28 cellular contexts compared by ENCODE assay signal in genomic region chr7:92131093-92131492, GRCh38. TPM values are rescaled to one million over a fixed set of nuclear protein-coding genes. Genes with fewer than 3 reads are reported as not detected.
DNase-seq lines count a peak whose midpoint lies in the region; ATAC-seq and TF ChIP-seq lines count a peak whose summit lies in the region.
"Had no signal": no experiment of that assay in that cellular context is flagged by ENCODE, and none has a peak within 500 bp of the region (broad histone marks: within the 10 kb centered on the region; RNA-seq: fewer than 3 reads in every experiment).

No MANE protein-coding gene starts in this region.

- POLR2A ChIA-PET in OCI-LY7 (lab: Charles Lee): interaction anchor here (0.7 to 2.2 kb wide), 3 partner anchors 9 to 277 kb away, joined by 3 to 10 read pairs (median 4); no protein-coding TSS in a partner anchor
- POLR2A ChIA-PET in activated CD8-positive, alpha-beta T cell treated with anti-CD3 and anti-CD28 coated beads for 36 hours (lab: Charles Lee): no interaction called here

- H3F3A ChIP-seq in GM23248 (ENCODE audit: insufficient read depth): no peaks in the 10 kb centered on the region

- 86 to 90% methylated on average over 5 of the region's 5 CpGs for WGBS in GM23248 (ENCODE audit: low coverage in 1 of 2, low lambda C conversion rate in 2 of 2, missing lambda C conversion rate in 2 of 2), 2 experiments

- intact Hi-C loops in OCI-LY7 (cut with micrococcal nuclease; ENCODE audit: unreplicated experiment): loop anchor here (5.0 kb wide), 1 partner anchor 249 kb away; the partner anchor contains the start of gene MTERF1
- intact Hi-C loops in activated CD8-positive, alpha-beta T cell treated with anti-CD3 and anti-CD28 coated beads for 36 hours (cut with micrococcal nuclease): no loop called here

- no peaks in the 10 kb centered on the region for H3K9me2 ChIP-seq in OCI-LY7 (ENCODE audit: insufficient read depth, low read length)
- H3K9me2 ChIP-seq in GM23248 (ENCODE audit: insufficient read depth): no peaks in the 10 kb centered on the region

- H2AFZ ChIP-seq in OCI-LY7 (ENCODE audit: low read length) (no peak overlapping the region), GM23248 (no peak overlapping the region)

- H3K27ac ChIP-seq in OCI-LY7 (ENCODE audit: low read depth, low read length, poor library complexity, severe bottlenecking): no peak overlapping the region
- H3K27ac ChIP-seq in GM23248: no peak overlapping the region
- H3K27ac ChIP-seq: epithelial cell of prostate, heart right ventricle, spleen, tibial artery had no signal

- no peaks in the 10 kb centered on the region for H3K9me3 ChIP-seq in OCI-LY7 (ENCODE audit: low read length)
- no peaks in the 10 kb centered on the region for H3K9me3 ChIP-seq in GM23248 (ENCODE audit: low read depth)
- H3K9me3 ChIP-seq: HAP-1, heart right ventricle, spleen, tibial artery had no signal

- H3K27me3 ChIP-seq in GM23248 (replicated peaks; ENCODE audit: insufficient read depth): no peaks in the 10 kb centered on the region
- H3K27me3 ChIP-seq: dorsolateral prefrontal cortex, heart right ventricle, spleen, tibial artery had no signal

- no peaks in the 10 kb centered on the region for H3K27me3 Mint-ChIP-seq in T-helper 2 cell treated with Interferon-gamma antibody and Interleukin-4, amounts not matched to agents 5 μg/mL and 100 μg/mL, for 36 hours (ENCODE audit: low read depth)
- H3K27me3 Mint-ChIP-seq in glutamatergic neuron (ENCODE audit: unreplicated experiment): peaks cover 16% of the 10 kb centered on the region
- H3K27me3 Mint-ChIP-seq in stimulated activated memory B cell treated with anti-CD40 and anti-IgM and Interleukin-4, amounts not matched to agents 10 μg/mL and 1 μg/mL and 100 μg/mL, for 72 hours: no peaks in the 10 kb centered on the region
- no peaks in the 10 kb centered on the region for H3K27me3 Mint-ChIP-seq in activated CD8-positive, alpha-beta T cell treated with anti-CD3 and anti-CD28 coated beads for 36 hours
- H3K27me3 Mint-ChIP-seq: central memory CD8-positive, alpha-beta T cell; stimulated activated naive CD8-positive, alpha-beta T cell treated with anti-CD3 and anti-CD28 coated beads, Interleukin-15, amount 100 ng/mL, for 72 hours had no signal

- no peak overlapping the region for H3K9ac ChIP-seq in GM23248

- H3K4me1 Mint-ChIP-seq in T-helper 2 cell treated with Interferon-gamma antibody and Interleukin-4, amounts not matched to agents 5 μg/mL and 100 μg/mL, for 36 hours (ENCODE audit: low read depth): peaks cover 44% of the 10 kb centered on the region
- H3K4me1 Mint-ChIP-seq in glutamatergic neuron (ENCODE audit: low read depth, unreplicated experiment): peaks cover 23% of the 10 kb centered on the region
- peaks cover 37% of the 10 kb centered on the region for H3K4me1 Mint-ChIP-seq in stimulated activated memory B cell treated with anti-CD40 and anti-IgM and Interleukin-4, amounts not matched to agents 10 μg/mL and 1 μg/mL and 100 μg/mL, for 72 hours
- peaks cover 29% of the 10 kb centered on the region for H3K4me1 Mint-ChIP-seq in activated CD8-positive, alpha-beta T cell treated with anti-CD3 and anti-CD28 coated beads for 36 hours (ENCODE audit: low read depth)

- TF ChIP-seq CTCF in OCI-LY7 (conservative IDR thresholded peaks at IDR 0.05; ENCODE audit: low read length) (no peak), glutamatergic neuron (IDR thresholded peaks at IDR 0.05; ENCODE audit: partially characterized antibody, unreplicated experiment) (no peak)
- no peak for TF ChIP-seq CTCF in activated CD8-positive, alpha-beta T cell treated with anti-CD3 and anti-CD28 coated beads for 36 hours (IDR thresholded peaks at IDR 0.05)

- no peaks in the 10 kb centered on the region for H3K9me3 Mint-ChIP-seq in T-helper 2 cell treated with Interferon-gamma antibody and Interleukin-4, amounts not matched to agents 5 μg/mL and 100 μg/mL, for 36 hours
- H3K9me3 Mint-ChIP-seq in glutamatergic neuron (ENCODE audit: unreplicated experiment): peaks cover 18% of the 10 kb centered on the region
- H3K9me3 Mint-ChIP-seq in stimulated activated memory B cell treated with anti-CD40 and anti-IgM and Interleukin-4, amounts not matched to agents 10 μg/mL and 1 μg/mL and 100 μg/mL, for 72 hours: no peaks in the 10 kb centered on the region
- H3K9me3 Mint-ChIP-seq in activated CD8-positive, alpha-beta T cell treated with anti-CD3 and anti-CD28 coated beads for 36 hours: no peaks in the 10 kb centered on the region
- H3K9me3 Mint-ChIP-seq: activated T-cell treated with anti-CD3 and anti-CD28 coated beads, Interleukin-2, amount 50 U/mL, for 4 hours; CD8-positive, alpha-beta memory T cell; central memory CD8-positive, alpha-beta T cell; immature natural killer cell; stimulated activated naive CD8-positive, alpha-beta T cell treated with anti-CD3 and anti-CD28 coated beads, Interleukin-15, amount 100 ng/mL, for 72 hours had no signal

- DNase-seq in T-helper 2 cell treated with Interferon-gamma antibody and Interleukin-4, amounts not matched to agents 5 μg/mL and 100 μg/mL, for 36 hours (ENCODE audit: low spot score): no peak
- DNase-seq in T-helper 2 cell (no peak), OCI-LY7 (ENCODE audit: low spot score) (no peak), glutamatergic neuron (no peak), GM23248 (no peak)
- DNase-seq in stimulated activated CD4-positive, alpha-beta T cell treated with anti-CD3 and anti-CD28 coated beads, Interleukin-2, amount 100 ng/mL, for 48 hours: no peak
- DNase-seq in activated CD8-positive, alpha-beta T cell treated with anti-CD3 and anti-CD28 coated beads for 36 hours: no peak
- DNase-seq: activated CD4-positive, alpha-beta T cell treated with anti-CD3 and anti-CD28 coated beads for 1 hour; activated naive CD4-positive, alpha-beta T cell treated with anti-CD3 and anti-CD28 coated beads, Interleukin-2, amount 10 ng/mL, durations not matched to agents 7 days and 5 days; activated T-cell treated with anti-CD3 and anti-CD28 coated beads, Interleukin-2, amount 50 U/mL, for 4 hours; aorta; CD8-positive, alpha-beta memory T cell; dorsolateral prefrontal cortex; heart right ventricle; immature natural killer cell; MM.1S; NCI-H524; spleen; stimulated activated CD4-positive, alpha-beta T cell treated with anti-CD3 and anti-CD28 coated beads, Interleukin-4, amount 100 ng/mL, for 4 hours; stimulated activated naive CD8-positive, alpha-beta T cell treated with anti-CD3 and anti-CD28 coated beads, Interleukin-15, amount 100 ng/mL, for 72 hours; tibial artery had no signal

- peaks cover 40% of the 10 kb centered on the region for H3K4me1 ChIP-seq in OCI-LY7 (ENCODE audit: insufficient read depth, low read length, poor library complexity, severe bottlenecking)
- H3K4me1 ChIP-seq in GM23248 (ENCODE audit: insufficient read depth): peaks cover 14% of the 10 kb centered on the region

- peaks cover 48% of the 10 kb centered on the region for H3K36me3 Mint-ChIP-seq in T-helper 2 cell treated with Interferon-gamma antibody and Interleukin-4, amounts not matched to agents 5 μg/mL and 100 μg/mL, for 36 hours (ENCODE audit: low read depth)
- no peaks in the 10 kb centered on the region for H3K36me3 Mint-ChIP-seq in glutamatergic neuron (ENCODE audit: unreplicated experiment)
- H3K36me3 Mint-ChIP-seq in stimulated activated memory B cell treated with anti-CD40 and anti-IgM and Interleukin-4, amounts not matched to agents 10 μg/mL and 1 μg/mL and 100 μg/mL, for 72 hours: peaks cover 38% of the 10 kb centered on the region
- H3K36me3 Mint-ChIP-seq in activated CD8-positive, alpha-beta T cell treated with anti-CD3 and anti-CD28 coated beads for 36 hours (ENCODE audit: low read depth): peaks cover 43% of the 10 kb centered on the region

- H3K4me3 ChIP-seq in OCI-LY7 (ENCODE audit: low read depth, low read length, poor library complexity, severe bottlenecking) (peak overlapping the region; percentile 92), GM23248 (no peak overlapping the region)
- H3K4me3 ChIP-seq: HAP-1, heart right ventricle, spleen, tibial artery had no signal

- H3K4me3 Mint-ChIP-seq in T-helper 2 cell treated with Interferon-gamma antibody and Interleukin-4, amounts not matched to agents 5 μg/mL and 100 μg/mL, for 36 hours: peak overlapping the region; percentile 1
- H3K4me3 Mint-ChIP-seq in glutamatergic neuron (ENCODE audit: unreplicated experiment): peak overlapping the region; percentile 84
- peak overlapping the region; percentile 34 for H3K4me3 Mint-ChIP-seq in stimulated activated memory B cell treated with anti-CD40 and anti-IgM and Interleukin-4, amounts not matched to agents 10 μg/mL and 1 μg/mL and 100 μg/mL, for 72 hours
- no peak overlapping the region for H3K4me3 Mint-ChIP-seq in activated CD8-positive, alpha-beta T cell treated with anti-CD3 and anti-CD28 coated beads for 36 hours
- H3K4me3 Mint-ChIP-seq: activated naive CD4-positive, alpha-beta T cell treated with anti-CD3 and anti-CD28 coated beads, Interleukin-2, amount 10 ng/mL, durations not matched to agents 7 days and 5 days; central memory CD8-positive, alpha-beta T cell; immature natural killer cell; stimulated activated naive CD8-positive, alpha-beta T cell treated with anti-CD3 and anti-CD28 coated beads, Interleukin-15, amount 100 ng/mL, for 72 hours had no signal

- H3K79me2 ChIP-seq in OCI-LY7 (ENCODE audit: insufficient read depth, low read depth, low read length): peaks cover 47% of the 10 kb centered on the region
- peaks cover 45% of the 10 kb centered on the region for H3K79me2 ChIP-seq in GM23248 (ENCODE audit: insufficient read depth)

- H3K36me3 ChIP-seq in OCI-LY7 (ENCODE audit: insufficient read depth, low read length) (peaks cover 58% of the 10 kb centered on the region), GM23248 (ENCODE audit: low read depth) (peaks cover 28% of the 10 kb centered on the region; the same call in 1 of the 2 replicates)

- in situ Hi-C loops in GM23248 (cut with MboI): no loop called here

- peaks cover 15% of the 10 kb centered on the region; the same call in 1 of the 2 replicates for H4K20me1 ChIP-seq in OCI-LY7 (ENCODE audit: insufficient read depth, low read length)
- no peaks in the 10 kb centered on the region for H4K20me1 ChIP-seq in GM23248 (ENCODE audit: insufficient read depth)

- ATAC-seq in stimulated activated memory B cell treated with anti-CD40 and anti-IgM and Interleukin-4, amounts not matched to agents 10 μg/mL and 1 μg/mL and 100 μg/mL, for 72 hours: no peak
- ATAC-seq in activated CD8-positive, alpha-beta T cell treated with anti-CD3 and anti-CD28 coated beads for 36 hours: no peak
- ATAC-seq: activated T-cell treated with anti-CD3 and anti-CD28 coated beads, Interleukin-2, amount 50 U/mL, for 4 hours; heart right ventricle; stimulated activated naive CD8-positive, alpha-beta T cell treated with anti-CD3 and anti-CD28 coated beads, Interleukin-15, amount 100 ng/mL, for 72 hours had no signal

- CTCF ChIA-PET in OCI-LY7 (lab: Charles Lee; ENCODE audit: unreplicated experiment): interaction anchor here (0.9 kb wide), 1 partner anchor 9 kb away, joined by 4 read pairs; no protein-coding TSS in a partner anchor
- CTCF ChIA-PET in activated CD8-positive, alpha-beta T cell treated with anti-CD3 and anti-CD28 coated beads for 36 hours (lab: Charles Lee): no interaction called here

- peak overlapping the region; percentile 90 for H3K4me2 ChIP-seq in OCI-LY7 (ENCODE audit: low read length)
- H3K4me2 ChIP-seq in GM23248 (ENCODE audit: unreplicated experiment): no peak overlapping the region

- H3K27ac Mint-ChIP-seq in T-helper 2 cell treated with Interferon-gamma antibody and Interleukin-4, amounts not matched to agents 5 μg/mL and 100 μg/mL, for 36 hours: peak overlapping the region; percentile 5
- H3K27ac Mint-ChIP-seq in glutamatergic neuron (ENCODE audit: unreplicated experiment): no peak overlapping the region
- H3K27ac Mint-ChIP-seq in stimulated activated memory B cell treated with anti-CD40 and anti-IgM and Interleukin-4, amounts not matched to agents 10 μg/mL and 1 μg/mL and 100 μg/mL, for 72 hours: no peak overlapping the region
- H3K27ac Mint-ChIP-seq in activated CD8-positive, alpha-beta T cell treated with anti-CD3 and anti-CD28 coated beads for 36 hours: no peak overlapping the region
- H3K27ac Mint-ChIP-seq: activated naive CD4-positive, alpha-beta T cell treated with anti-CD3 and anti-CD28 coated beads, Interleukin-2, amount 10 ng/mL, durations not matched to agents 7 days and 5 days had no signal

- BruUV-seq in OCI-LY7 (replicated peaks; lab: Mats Ljungman, UMichigan): no TSS peak

RNA-seq across cellular contexts. Expression of gene CYP51A1, which starts 3.2 kb away (rescaled TPM):
- 51.7 and 53.4 TPM in 2 replicates for total RNA-seq in OCI-LY7 (2014; rRNA removed; shearing (Covaris generic))
- 75.3 and 84.0 TPM in 2 replicates for total RNA-seq in OCI-LY7 (2022)
- 207 TPM for total RNA-seq in glutamatergic neuron (ENCODE audit: unreplicated experiment)
- total RNA-seq in activated CD8-positive, alpha-beta T cell treated with anti-CD3 and anti-CD28 coated beads for 36 hours: 10 to 100 TPM; 54.8 to 57.2 TPM
- total RNA-seq in GM23248 (2014; rRNA removed; shearing (Covaris generic)): 64.6 and 67.8 TPM in 2 replicates
- polyA plus RNA-seq in GM23248 (2016; fragmentation: Nextera tagmentation; extraction: Ambion mirVana): 65.6 and 67.2 TPM in 2 replicates

RNA-seq across cellular contexts. Expression of gene LRRD1, which starts 47.8 kb away (rescaled TPM):
- 0.28 TPM in 1 of 2 replicates, not detected in the other for total RNA-seq in OCI-LY7 (2014; rRNA removed; shearing (Covaris generic))
- total RNA-seq in OCI-LY7 (2022) (0.13 and 0.42 TPM in 2 replicates), glutamatergic neuron (ENCODE audit: unreplicated experiment) (0.15 TPM)
- total RNA-seq in activated CD8-positive, alpha-beta T cell treated with anti-CD3 and anti-CD28 coated beads for 36 hours: not detected
- total RNA-seq in GM23248 (2014; rRNA removed; shearing (Covaris generic)): not detected in 2 replicates
- not detected in 2 replicates for polyA plus RNA-seq in GM23248 (2016; fragmentation: Nextera tagmentation; extraction: Ambion mirVana)
- total RNA-seq: A172; activated CD8-positive, alpha-beta memory T cell treated with anti-CD3 and anti-CD28 coated beads for 36 hours; activated T-cell treated with anti-CD3 and anti-CD28 coated beads, Interleukin-2, amount 50 U/mL, for 4 hours; CD8-positive, alpha-beta memory T cell; fibroblast of villous mesenchyme had no signal
- polyA plus RNA-seq: aorta; CD8-positive, alpha-beta memory T cell; heart right ventricle; immature natural killer cell had no signal
